In genomic region chr21:14737922-14738321, GRCh38 we compare ENCODE assay signal across 8 cellular contexts.
A peak's percentile ranks its signal among the peaks of the same experiment; 100 is the strongest.
DNase-seq lines count a peak whose midpoint lies in the region; ATAC-seq and TF ChIP-seq lines count a peak whose summit lies in the region.

No MANE protein-coding gene starts in this region.

- peak; percentile 41 for DNase-seq in GF-D8 (lab: John Stamatoyannopoulos, UW)
- peak; percentile 55 for DNase-seq in NT2/D1 (ENCODE audit: low read depth, low spot score)
- DNase-seq in activated naive CD4-positive, alpha-beta T cell treated with anti-CD3 and anti-CD28 coated beads, Interleukin-2, amount 50 U/mL, for 72 hours (ENCODE audit: low spot score in 2 of 2), result peak in 1 of 2 donors; percentile 54
- peak; percentile 66 for DNase-seq in hepatocyte (ENCODE audit: low spot score)
- DNase-seq in stimulated activated CD4-positive, alpha-beta T cell treated with anti-CD3 and anti-CD28 coated beads, Interleukin-4, amount 100 ng/mL, for 24 hours, result peak; percentile 66
- no peak for DNase-seq in GM19240 (ENCODE audit: insufficient read length, low spot score)

- ATAC-seq in HG02571 (IDR thresholded peaks at IDR 0.05; ENCODE audit: unreplicated experiment) (peak; percentile 48), GM18870 (IDR thresholded peaks at IDR 0.05; ENCODE audit: unreplicated experiment) (no peak)
- peak; percentile 52 to 73 for ATAC-seq in activated naive CD4-positive, alpha-beta T cell treated with anti-CD3 and anti-CD28 coated beads, Interleukin-2, amount 50 U/mL, for 72 hours

- H3K9me3 Mint-ChIP-seq in activated naive CD4-positive, alpha-beta T cell treated with anti-CD3 and anti-CD28 coated beads, Interleukin-2, amount 50 U/mL, for 72 hours, result no peaks in the 10 kb centered on the region

- no peak overlapping the region for H2AFZ ChIP-seq in hepatocyte

- H3K36me3 ChIP-seq in NT2/D1 (ENCODE audit: insufficient read depth, insufficient read length, low read length) (no peaks in the 10 kb centered on the region), hepatocyte (replicated peaks; ENCODE audit: insufficient read depth, low read depth) (no peaks in the 10 kb centered on the region)

- H3K9ac ChIP-seq in NT2/D1 (ENCODE audit: insufficient read length, low read depth), result no peak overlapping the region

- H3K27me3 ChIP-seq in NT2/D1 (ENCODE audit: insufficient read depth, insufficient read length) (no peaks in the 10 kb centered on the region), hepatocyte (no peaks in the 10 kb centered on the region)

- H3K79me2 ChIP-seq in hepatocyte, result no peaks in the 10 kb centered on the region

- no peak overlapping the region for H3K27ac ChIP-seq in hepatocyte

- H3K36me3 Mint-ChIP-seq in activated naive CD4-positive, alpha-beta T cell treated with anti-CD3 and anti-CD28 coated beads, Interleukin-2, amount 50 U/mL, for 72 hours, result peaks cover 0 to 16% of the 10 kb centered on the region in 2 donors

- 31% methylated on average over 6 of the region's 6 CpGs for WGBS in hepatocyte (ENCODE audit: low lambda C conversion rate, missing lambda C conversion rate)

- no peak overlapping the region for H3K4me2 ChIP-seq in hepatocyte

- no peaks in the 10 kb centered on the region for H3K9me2 ChIP-seq in hepatocyte (replicated peaks; ENCODE audit: insufficient read depth)

- no peak overlapping the region for H3K4me3 ChIP-seq in NT2/D1 (ENCODE audit: insufficient read length, low read depth)
- no peak overlapping the region for H3K4me3 ChIP-seq in hepatocyte

- no peaks in the 10 kb centered on the region for H4K20me1 ChIP-seq in hepatocyte (ENCODE audit: insufficient read depth, poor library complexity, severe bottlenecking)

- peaks cover 3% of the 10 kb centered on the region; the same call in 1 of the 2 replicates for H3K9me3 ChIP-seq in NT2/D1 (ENCODE audit: insufficient read depth, low read length)
- no peaks in the 10 kb centered on the region for H3K9me3 ChIP-seq in hepatocyte (ENCODE audit: low read depth)

- TF ChIP-seq CTCF in hepatocyte (IDR thresholded peaks at IDR 0.05; ENCODE audit: poor library complexity), result peak; percentile 62

- no peaks in the 10 kb centered on the region for H3K4me1 ChIP-seq in NT2/D1 (ENCODE audit: insufficient read depth, insufficient read length)
- no peaks in the 10 kb centered on the region for H3K4me1 ChIP-seq in hepatocyte (ENCODE audit: insufficient read depth)

- H3K27ac Mint-ChIP-seq in activated naive CD4-positive, alpha-beta T cell treated with anti-CD3 and anti-CD28 coated beads, Interleukin-2, amount 50 U/mL, for 72 hours, result no peak overlapping the region
